10 cellular contexts compared by ENCODE assay signal in the genomic region with DNA sequence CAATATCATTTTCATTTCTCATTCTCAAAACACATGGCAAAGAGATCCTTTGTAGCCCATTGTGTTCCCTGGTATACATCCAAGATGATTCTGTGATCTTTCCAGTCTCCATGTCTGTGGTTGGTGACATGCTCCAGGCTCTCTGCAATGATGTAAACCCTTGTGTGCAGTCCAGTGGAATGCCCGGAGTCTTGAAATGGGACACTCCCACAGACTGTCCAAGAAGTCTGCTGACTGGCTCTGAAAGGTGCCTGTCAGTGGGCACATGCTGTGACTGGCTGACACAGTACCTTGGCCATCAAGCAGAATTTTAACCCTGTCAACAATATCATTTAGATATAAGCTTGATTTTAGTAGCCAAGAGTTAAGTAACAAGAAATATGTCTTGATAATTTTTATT.
DNase-seq lines count a peak whose midpoint lies in the region; ATAC-seq, FAIRE-seq and TF ChIP-seq lines count a peak whose summit lies in the region.
"Had no signal": no experiment of that assay in that cellular context is flagged by ENCODE, and none has a peak within 500 bp of the region (broad histone marks: within the 10 kb centered on the region; RNA-seq: fewer than 3 reads in every experiment).

No MANE protein-coding gene starts in this region.

- H2BK12ac ChIP-seq in mesenchymal stem cell (ENCODE audit: low read length in 2 of 2), result no peak overlapping the region

- H4K8ac ChIP-seq in mesenchymal stem cell (ENCODE audit: low read length), result no peak overlapping the region

- H3K27ac ChIP-seq in A549, result no peak overlapping the region
- no peak overlapping the region for H3K27ac ChIP-seq in mesenchymal stem cell (ENCODE audit: low read length, poor library complexity, severe bottlenecking)
- H3K27ac ChIP-seq: BLaER1 had no signal

- no peak overlapping the region for H3K14ac ChIP-seq in mesenchymal stem cell (ENCODE audit: low read length in 2 of 2)

- H3K23ac ChIP-seq in mesenchymal stem cell (ENCODE audit: low read length in 2 of 2), result no peak overlapping the region

- H3K9ac ChIP-seq in mesenchymal stem cell (ENCODE audit: low read length), result peak overlapping the region; percentile 52
- H3K9ac ChIP-seq: BLaER1 had no signal

- H3K4me1 ChIP-seq in A549 (no peaks in the 10 kb centered on the region), mesenchymal stem cell (ENCODE audit: control insufficient read depth, insufficient read depth, low read depth, low read length) (no peaks in the 10 kb centered on the region)
- H3K4me1 ChIP-seq: BLaER1 had no signal

- H2BK5ac ChIP-seq in mesenchymal stem cell (ENCODE audit: low read depth, low read length, poor library complexity, severe bottlenecking), result no peak overlapping the region

- POLR2A ChIA-PET in A549 (lab: Yijun Ruan, JAX), result no interaction called here

- no peak for TF ChIP-seq CTCF in A549 (IDR thresholded peaks at IDR 0.05)

- no peak overlapping the region for H2AK5ac ChIP-seq in mesenchymal stem cell (ENCODE audit: low read length, severe bottlenecking)

- no peak for FAIRE-seq in A549 (lab: Jason Lieb, UNC)

- no peak overlapping the region for H2BK120ac ChIP-seq in mesenchymal stem cell (ENCODE audit: low read depth, low read length)

- no peak overlapping the region for H2AFZ ChIP-seq in mesenchymal stem cell (ENCODE audit: low read depth, low read length)

- peaks cover 0 to 78% of the 10 kb centered on the region in 2 experiments for H3K36me3 ChIP-seq in mesenchymal stem cell (ENCODE audit: control insufficient read depth in 1 of 2, insufficient read depth in 2 of 2, low read depth in 1 of 2, low read length in 2 of 2)
- H3K36me3 ChIP-seq: BLaER1 had no signal

- DNase-seq in A549 (ENCODE audit: low read depth in 1 of 2, low spot score in 1 of 2), result peak in 1 of 2 experiments; percentile 46
- DNase-seq in NCI-H226, result peak; percentile 96
- DNase-seq in epidermal melanocyte (ENCODE audit: insufficient read length, low spot score), result peak; percentile 74
- DNase-seq in mesenchymal stem cell, result peak; percentile 88
- no peak for DNase-seq in UCSD-AML1 (lab: John Stamatoyannopoulos, UW; ENCODE audit: unreplicated experiment)
- no peak for DNase-seq in NCI-H1436 (lab: John Stamatoyannopoulos, UW)
- DNase-seq in NOMO-1 (lab: John Stamatoyannopoulos, UW; ENCODE audit: unreplicated experiment in 2 of 2), result no peak
- DNase-seq: NCI-H1930 had no signal

- H3K4me3 ChIP-seq in A549 (no peak overlapping the region), mesenchymal stem cell (ENCODE audit: insufficient read depth in 1 of 2, low read depth in 1 of 2, low read length in 2 of 2) (no peak overlapping the region)
- H3K4me3 ChIP-seq: BLaER1 had no signal

- no peak overlapping the region for H3K4ac ChIP-seq in mesenchymal stem cell (ENCODE audit: low read depth in 1 of 2, low read length in 2 of 2)

- H3K79me1 ChIP-seq in mesenchymal stem cell (replicated peaks; ENCODE audit: low read length, poor library complexity, severe bottlenecking), result no peaks in the 10 kb centered on the region

- ATAC-seq in A549, result peak in 1 of 2 experiments; percentile 87; a peak in 3 of 6 replicates
- ATAC-seq in GM19455 (IDR thresholded peaks at IDR 0.05; ENCODE audit: unreplicated experiment), result no peak

- no peak overlapping the region for H4K91ac ChIP-seq in mesenchymal stem cell (ENCODE audit: low read length)

- TF ChIP-seq POLR2A in A549 (IDR thresholded peaks at IDR 0.05; ENCODE audit: low read length), result no peak

- no peak overlapping the region for H2BK15ac ChIP-seq in mesenchymal stem cell (ENCODE audit: low read depth, poor library complexity, severe bottlenecking)

- H3K27me3 ChIP-seq in mesenchymal stem cell (ENCODE audit: control insufficient read depth in 1 of 2, insufficient read depth in 1 of 2, low read length in 2 of 2), result peaks cover 0 to 11% of the 10 kb centered on the region in 2 experiments
- H3K27me3 ChIP-seq: BLaER1 had no signal

- no peak overlapping the region for H3K18ac ChIP-seq in mesenchymal stem cell (ENCODE audit: low read depth in 1 of 2, low read length in 2 of 2)

- no peak for TF ChIP-seq RAD21 in A549 (conservative IDR thresholded peaks at IDR 0.05 in 1 of 2, IDR thresholded peaks at IDR 0.05 in 1 of 2)

- H3K9me3 ChIP-seq in A549, result no peaks in the 10 kb centered on the region
- H3K9me3 ChIP-seq in mesenchymal stem cell (ENCODE audit: control insufficient read depth, low read length), result no peaks in the 10 kb centered on the region
- H3K9me3 ChIP-seq: BLaER1 had no signal

- WGBS in A549 (ENCODE audit: missing lambda C conversion rate), result 44% methylated on average over 1 of the region's 1 CpG
- WGBS in mesenchymal stem cell, result 77% methylated on average over 1 of the region's 1 CpG

- H3K4me2 ChIP-seq in A549 (no peak overlapping the region), mesenchymal stem cell (ENCODE audit: low read length, poor library complexity, severe bottlenecking) (no peak overlapping the region)
- H3K4me2 ChIP-seq: BLaER1 had no signal

- no peak for TF ChIP-seq EP300 in A549 (IDR thresholded peaks at IDR 0.05)

- CTCF ChIA-PET in A549 (lab: Yijun Ruan, JAX), result no interaction called here

TF ChIP-seq in A549, 52 proteins besides CTCF, POLR2A, EP300 and RAD21:
- TF ChIP-seq, protein P1, sequence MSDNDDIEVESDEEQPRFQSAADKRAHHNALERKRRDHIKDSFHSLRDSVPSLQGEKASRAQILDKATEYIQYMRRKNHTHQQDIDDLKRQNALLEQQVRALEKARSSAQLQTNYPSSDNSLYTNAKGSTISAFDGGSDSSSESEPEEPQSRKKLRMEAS (IDR thresholded peaks at IDR 0.05), result no peak
- TF ChIP-seq PBX3 (IDR thresholded peaks at IDR 0.05) (0 out of 2 replicates have a peak, but pooled peaks have one; percentile 42), ZFP36 (IDR thresholded peaks at IDR 0.05; ENCODE audit: borderline replicate concordance, partially characterized antibody) (no peak)
TF ChIP-seq in A549: peak in this region for 1.

Comparison
In these comparisons a context has a peak if more than half of its experiments do, and no peak if none do; other contexts are left out.
1. DNase-seq: peak in NCI-H226 (single experiment), epidermal melanocyte (single experiment) and mesenchymal stem cell (single experiment); none in UCSD-AML1 (single experiment), NCI-H1436 (single experiment) and NOMO-1 (0 of 2).